ENCODE assay signal across 25 cellular contexts in genomic region chr13:23534090-23534489, GRCh38.
"Had no signal": no experiment of that assay in that cellular context is flagged by ENCODE, and none has a peak within 500 bp of the region (broad histone marks: within the 10 kb centered on the region; RNA-seq: fewer than 3 reads in every experiment).

No MANE protein-coding gene starts in this region.

- FAIRE-seq: endometrium, frontal cortex, kidney had no signal

- H3K9me3 ChIP-seq: colonic mucosa, lower lobe of right lung, mucosa of descending colon had no signal

- H3K27me3 ChIP-seq: colonic mucosa, foreskin keratinocyte, gastroesophageal sphincter, heart left ventricle, hepatocyte, left lung had no signal

- H3K4me3 ChIP-seq: colonic mucosa, gastroesophageal sphincter, heart left ventricle, hepatocyte, left lung, lower lobe of right lung, mucosa of descending colon had no signal

- H3K36me3 ChIP-seq: colonic mucosa, gastroesophageal sphincter, heart left ventricle, left lung, lower lobe of right lung had no signal

- H3K79me2 ChIP-seq: hepatocyte had no signal

- ATAC-seq: effector memory CD8-positive, alpha-beta T cell; esophagus mucosa; foreskin keratinocyte; gastroesophageal sphincter; heart left ventricle; left colon; left lung; left ventricle myocardium superior; lower lobe of right lung; mucosa of descending colon had no signal

- H3K4me1 ChIP-seq: colonic mucosa, foreskin keratinocyte, gastroesophageal sphincter, heart left ventricle, left lung, lower lobe of right lung had no signal

- H3K27ac ChIP-seq: colonic mucosa, epithelial cell of prostate, foreskin keratinocyte, gastroesophageal sphincter, heart left ventricle, hepatocyte, left lung, lower lobe of right lung had no signal

- H3K4me2 ChIP-seq: hepatocyte had no signal

- H2AFZ ChIP-seq: hepatocyte had no signal

- DNase-seq: colonic mucosa; cortex of kidney; effector CD8-positive, alpha-beta T cell; effector memory CD8-positive, alpha-beta T cell; endodermal cell; erythroblast; foreskin keratinocyte; heart left ventricle; hypothalamus; immature natural killer cell; islet precursor cell; kidney; kidney glomerular epithelial cell; left colon; left lung; left ventricle myocardium superior; lower lobe of right lung; mesenchymal stem cell; mucosa of descending colon had no signal
